ENCODE assay signal across 8 cellular contexts in the genomic region with DNA sequence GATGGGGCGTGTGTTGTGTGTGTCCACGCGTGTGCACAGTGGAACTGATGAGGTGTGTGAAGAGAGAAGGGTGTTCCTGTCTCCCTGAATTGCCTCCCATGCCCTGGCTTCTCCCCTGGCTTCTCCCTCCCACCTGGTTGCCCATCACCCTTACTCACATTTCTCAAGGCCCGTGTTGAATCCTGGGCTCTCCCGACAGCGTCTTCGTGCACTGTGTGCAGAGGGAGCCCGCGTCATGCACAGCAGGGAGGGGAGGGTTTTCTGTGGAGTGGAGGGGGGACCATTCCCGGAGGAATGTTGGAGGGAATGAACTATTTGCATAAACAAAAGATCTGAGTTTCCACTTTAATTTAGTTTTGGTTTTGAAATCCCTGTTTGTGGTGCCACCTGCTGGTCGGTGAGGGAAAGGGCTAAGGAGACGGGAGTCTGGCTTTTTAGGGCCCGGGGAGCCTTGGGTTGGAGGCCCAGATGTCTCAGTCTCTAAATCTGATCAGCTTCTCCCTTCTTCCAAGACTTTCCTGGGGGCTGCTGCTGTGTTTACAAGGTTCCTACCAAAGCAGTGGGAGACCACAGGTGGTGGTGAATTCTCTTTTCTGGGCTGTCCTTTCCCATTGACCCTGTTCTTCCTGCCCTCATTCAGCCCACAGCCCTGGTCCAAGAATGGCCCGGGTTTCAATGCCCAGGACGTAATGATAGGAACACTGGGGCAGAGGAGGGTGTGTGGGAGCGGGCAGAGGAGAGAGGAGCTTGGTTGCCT. TPM values are rescaled to one million over a fixed set of nuclear protein-coding genes. Genes with fewer than 3 reads are reported as not detected.
DNase-seq lines count a peak whose midpoint lies in the region; ATAC-seq and TF ChIP-seq lines count a peak whose summit lies in the region.

A gene (minus strand): TSS at position 217 of the 757 bp plus-strand sequence. CDS start 57 bp downstream, at position 160.

- no peaks in the 10 kb centered on the region for H4K20me1 ChIP-seq in osteoblast (ENCODE audit: insufficient read depth, low read length)

- no peaks in the 10 kb centered on the region for H3K36me3 Mint-ChIP-seq in activated naive CD4-positive, alpha-beta T cell treated with anti-CD3 and anti-CD28 coated beads, Interleukin-2, amount 50 U/mL, for 24 hours

- H3K4me1 ChIP-seq in SJSA1 (replicated peaks) (peaks cover 13% of the 10 kb centered on the region), osteoblast (ENCODE audit: insufficient read depth, low read length) (peaks cover 23% of the 10 kb centered on the region), thoracic aorta (ENCODE audit: control insufficient read depth in 1 of 2, low read depth in 2 of 2) (peaks cover 17 to 36% of the 10 kb centered on the region in 2 donors)

- H3K36me3 ChIP-seq in SJSA1 = 0 out of 2 replicates have a peak, but pooled peaks cover 5% of the 10 kb centered on the region
- peaks cover 17% of the 10 kb centered on the region for H3K36me3 ChIP-seq in osteoblast (ENCODE audit: insufficient read depth, low read length)
- peaks cover 19% of the 10 kb centered on the region for H3K36me3 ChIP-seq in thoracic aorta

- TF ChIP-seq CTCF in osteoblast (IDR thresholded peaks at IDR 0.05; ENCODE audit: extremely low read depth, low read depth, low read length) = peak; percentile 93
- TF ChIP-seq CTCF in thoracic aorta (IDR thresholded peaks at IDR 0.05) = peak; percentile 89

- peak; percentile 56 for DNase-seq in Caki2 (ENCODE audit: low read depth)
- peak; percentile 58 for DNase-seq in HT-29 (ENCODE audit: low spot score)
- DNase-seq in SJSA1 (ENCODE audit: low read depth in 1 of 2, low spot score in 2 of 2) = peak; percentile 87 to 89
- DNase-seq in glomerular visceral epithelial cell (ENCODE audit: extremely low spot score) = peak; percentile 68
- DNase-seq in osteoblast (ENCODE audit: insufficient read length, low spot score, missing footprints) = peak; percentile 96
- peak; percentile 78 for DNase-seq in thoracic aorta (ENCODE audit: low spot score)

- in situ Hi-C loops in Caki2 (cut with HindIII; ENCODE audit: low pct_unique_long_range_greater_than_20kb, low sequenced_read_pairs) = no loop called here

- H2AFZ ChIP-seq in osteoblast (ENCODE audit: low read length) = peak within 1 kb of the TSS; percentile 95

- H3K79me2 ChIP-seq in osteoblast (ENCODE audit: insufficient read depth, low read length) = no peaks in the 10 kb centered on the region

- H3K27me3 Mint-ChIP-seq in activated naive CD4-positive, alpha-beta T cell treated with anti-CD3 and anti-CD28 coated beads, Interleukin-2, amount 50 U/mL, for 24 hours = no peaks in the 10 kb centered on the region

- H3K27ac ChIP-seq in SJSA1 (0 out of 2 replicates have a peak within 1 kb of the TSS, but pooled peaks have one; percentile 1), osteoblast (ENCODE audit: low read depth, low read length) (peak within 1 kb of the TSS; percentile 80), thoracic aorta (peak within 1 kb of the TSS; percentile 84)

- H3K4me3 ChIP-seq in SJSA1 = peak within 1 kb of the TSS; percentile 32
- H3K4me3 ChIP-seq in osteoblast (ENCODE audit: insufficient read depth, low read length) = peak within 1 kb of the TSS; percentile 86
- H3K4me3 ChIP-seq in thoracic aorta = peak within 1 kb of the TSS; percentile 83

- H3K4me2 ChIP-seq in osteoblast (ENCODE audit: insufficient read depth, low read length) = peak within 1 kb of the TSS; percentile 99

- peak within 1 kb of the TSS; percentile 90 for H3K27ac Mint-ChIP-seq in activated naive CD4-positive, alpha-beta T cell treated with anti-CD3 and anti-CD28 coated beads, Interleukin-2, amount 50 U/mL, for 24 hours

- peak; percentile 82 for ATAC-seq in thoracic aorta (ENCODE audit: insufficient number of reproducible peaks, low FRiP score, low read depth)
- ATAC-seq in HG03571 (IDR thresholded peaks at IDR 0.05; ENCODE audit: unreplicated experiment) = no peak

- H3K9me3 Mint-ChIP-seq in activated naive CD4-positive, alpha-beta T cell treated with anti-CD3 and anti-CD28 coated beads, Interleukin-2, amount 50 U/mL, for 24 hours = no peaks in the 10 kb centered on the region

- H3K9me3 ChIP-seq in SJSA1 (replicated peaks) (no peaks in the 10 kb centered on the region), osteoblast (ENCODE audit: low read depth, low read length) (no peaks in the 10 kb centered on the region), thoracic aorta (no peaks in the 10 kb centered on the region)

- H3K27me3 ChIP-seq in SJSA1 (replicated peaks) (no peaks in the 10 kb centered on the region), osteoblast (ENCODE audit: insufficient read depth, low read length) (peaks cover 3% of the 10 kb centered on the region), thoracic aorta (replicated peaks; ENCODE audit: insufficient read depth) (no peaks in the 10 kb centered on the region)

- peak within 1 kb of the TSS; percentile 85 for H3K4me3 Mint-ChIP-seq in activated naive CD4-positive, alpha-beta T cell treated with anti-CD3 and anti-CD28 coated beads, Interleukin-2, amount 50 U/mL, for 24 hours

- peaks cover 10% of the 10 kb centered on the region for H3K4me1 Mint-ChIP-seq in activated naive CD4-positive, alpha-beta T cell treated with anti-CD3 and anti-CD28 coated beads, Interleukin-2, amount 50 U/mL, for 24 hours

RNA-seq across cellular contexts. Expression of the gene that starts here (rescaled TPM):
- total RNA-seq in Caki2 (2014; rRNA removed; shearing (Covaris generic); ENCODE audit: low replicate concordance) = 9.8 and 19.0 TPM in 2 replicates
- 0.03 and 0.53 TPM in 2 replicates for total RNA-seq in HT-29 (2014; rRNA removed; shearing (Covaris generic))
- 36.1 and 45.7 TPM in 2 replicates for total RNA-seq in SJSA1 (2014; rRNA removed; shearing (Covaris generic))
- total RNA-seq in osteoblast (313 and 330 TPM in 2 replicates), thoracic aorta (100 to 1,000 TPM; 811 to 997 TPM)

Comparison
In these comparisons a context has a peak if more than half of its experiments do, and no peak if none do; other contexts are left out.
1. Peak in DNase-seq in HT-29; RNA of the gene not detected or under 1 TPM.
2. H3K27ac ChIP-seq: peak in every context shown above with its lines; median percentile 84 in thoracic aorta; 80 in osteoblast; 1 in SJSA1.
3. H3K4me3 ChIP-seq: peak in every context shown above with its lines; median percentile 86 in osteoblast; 83 in thoracic aorta; 32 in SJSA1.